In the genomic region with DNA sequence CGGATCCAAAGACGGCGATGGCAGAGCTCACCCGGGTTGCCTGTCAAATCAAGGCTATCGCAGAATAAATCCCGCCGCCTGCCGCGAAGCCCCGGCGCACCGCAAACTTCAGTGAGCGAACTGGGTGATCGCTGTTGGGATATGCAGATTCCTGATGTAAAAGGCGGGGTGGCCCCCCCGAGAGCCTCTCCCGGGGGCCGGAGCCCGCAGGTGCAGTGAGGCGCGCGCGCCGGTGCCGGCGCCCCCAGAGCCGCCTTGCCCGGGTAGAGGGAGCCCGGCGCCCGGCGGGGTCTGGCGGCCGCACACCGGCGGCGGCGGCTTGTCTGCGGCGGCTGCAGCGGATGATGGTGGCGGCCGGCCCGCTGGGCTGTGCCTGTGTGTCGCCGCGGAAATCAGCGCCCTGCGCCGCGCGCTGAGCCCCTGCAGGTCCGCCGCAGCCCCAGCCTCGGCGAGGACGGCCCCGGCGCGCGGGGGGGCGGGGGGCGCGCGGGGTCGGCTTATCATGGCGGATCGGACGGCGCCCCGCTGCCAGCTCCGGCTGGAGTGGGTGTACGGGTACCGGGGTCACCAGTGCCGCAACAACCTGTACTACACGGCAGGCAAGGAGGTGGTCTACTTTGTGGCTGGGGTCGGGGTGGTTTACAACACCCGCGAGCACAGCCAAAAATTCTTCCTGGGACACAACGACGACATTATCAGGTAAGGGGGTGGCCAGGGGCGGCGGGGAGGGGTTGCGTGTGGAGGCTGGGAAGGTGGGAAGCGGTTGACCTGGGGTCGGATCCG, we compare ENCODE assay signal across 8 cellular contexts. TPM values are rescaled to one million over a fixed set of nuclear protein-coding genes. Genes with fewer than 3 reads are reported as not detected.
DNase-seq lines count a peak whose midpoint lies in the region; ATAC-seq, FAIRE-seq and TF ChIP-seq lines count a peak whose summit lies in the region.

No MANE protein-coding gene starts in this region.

- no peaks in the 10 kb centered on the region for H4K20me1 ChIP-seq in endothelial cell of umbilical vein (replicated peaks; ENCODE audit: control insufficient read depth, extremely low read depth, insufficient read depth, low read length)

- FAIRE-seq in endothelial cell of umbilical vein (lab: Jason Lieb, UNC) = no peak

- peak overlapping the region; percentile 83 for H3K4me2 ChIP-seq in endothelial cell of umbilical vein (ENCODE audit: insufficient read depth, low read length)

- peaks cover 32 to 79% (median 46%) of the 10 kb centered on the region in 5 donors for H3K27me3 Mint-ChIP-seq in naive thymus-derived CD4-positive, alpha-beta T cell

- POLR2A ChIA-PET in endothelial cell of umbilical vein (lab: Charles Lee) = no interaction called here
- POLR2A ChIA-PET in naive thymus-derived CD4-positive, alpha-beta T cell (lab: Charles Lee) = no interaction called here

- CTCF ChIA-PET in endothelial cell of umbilical vein (lab: Charles Lee) = interaction anchor here (1.1 to 3.3 kb wide), 2 partner anchors 60 to 113 kb away, joined by 3 to 48 read pairs; no protein-coding TSS in a partner anchor
- CTCF ChIA-PET in naive thymus-derived CD4-positive, alpha-beta T cell (lab: Charles Lee) = no interaction called here

- H2AFZ ChIP-seq in endothelial cell of umbilical vein (ENCODE audit: low read depth, low read length) = peak overlapping the region; percentile 93

- TF ChIP-seq POLR2A in endothelial cell of umbilical vein (IDR thresholded peaks at IDR 0.05; ENCODE audit: low read depth, low read length) = no peak

- H3K4me3 ChIP-seq in WI38 (ENCODE audit: low read depth, low read length) = peak overlapping the region; percentile 75
- peak overlapping the region; percentile 40 to 85 (median 80) for H3K4me3 ChIP-seq in endothelial cell of umbilical vein (replicated peaks in 1 of 3; ENCODE audit: insufficient read depth in 1 of 3, low read depth in 1 of 3, low read length in 3 of 3)
- peak overlapping the region; percentile 77 for H3K4me3 ChIP-seq in naive thymus-derived CD4-positive, alpha-beta T cell (ENCODE audit: low read length)

- no TSS peak for BruUV-seq in endothelial cell of umbilical vein (replicated peaks; lab: Mats Ljungman, UMichigan)

- no peaks in the 10 kb centered on the region for H3K9me3 Mint-ChIP-seq in naive thymus-derived CD4-positive, alpha-beta T cell

- intact Hi-C loops in endothelial cell of umbilical vein (cut with micrococcal nuclease) = loop anchor here (1.0 to 10.0 kb wide), 4 partner anchors 114 to 607 kb away; partner anchors contain the start of gene ACYP2
- intact Hi-C loops in naive thymus-derived CD4-positive, alpha-beta T cell (cut with micrococcal nuclease) = loop anchor here (1.0 to 10.0 kb wide), 10 partner anchors 57 to 968 kb away; partner anchors contain the start of genes CCDC88A (in 1 of the 2) and PNPT1 (in 1 of the 2)

- peaks cover 28% of the 10 kb centered on the region for H3K4me1 ChIP-seq in endothelial cell of umbilical vein (ENCODE audit: control insufficient read depth, extremely low read depth, insufficient read depth, low read length)
- peaks cover 0 to 6% of the 10 kb centered on the region in 2 donors for H3K4me1 ChIP-seq in naive thymus-derived CD4-positive, alpha-beta T cell (ENCODE audit: control insufficient read depth in 2 of 2, insufficient read depth in 2 of 2, low read length in 2 of 2)

- H3K27me3 ChIP-seq in endothelial cell of umbilical vein (ENCODE audit: control insufficient read depth in 2 of 2, insufficient read depth in 2 of 2, low read length in 2 of 2) = peaks cover 6 to 11% of the 10 kb centered on the region in 2 experiments
- peaks cover 0 to 5% of the 10 kb centered on the region in 2 donors for H3K27me3 ChIP-seq in naive thymus-derived CD4-positive, alpha-beta T cell (ENCODE audit: control insufficient read depth in 2 of 2, insufficient read depth in 2 of 2, low read length in 2 of 2)

- ATAC-seq in naive thymus-derived CD4-positive, alpha-beta T cell = no peak
- ATAC-seq in GM21528 (IDR thresholded peaks at IDR 0.05; ENCODE audit: low FRiP score, unreplicated experiment) = no peak
- ATAC-seq in GM18519 (IDR thresholded peaks at IDR 0.05; ENCODE audit: low FRiP score, unreplicated experiment) = no peak

- peak overlapping the region; percentile 69 for H3K9ac ChIP-seq in endothelial cell of umbilical vein (replicated peaks; ENCODE audit: extremely low read depth, insufficient read depth, low read length)

- dilution Hi-C loops in endothelial cell of umbilical vein (cut with MboI; ENCODE audit: extremely low pct_ligation_motif_present, low sequenced_read_pairs) = no loop called here

- no peak overlapping the region for H3K27ac ChIP-seq in endothelial cell of umbilical vein (ENCODE audit: insufficient read depth, low read depth, low read length)
- H3K27ac ChIP-seq in naive thymus-derived CD4-positive, alpha-beta T cell (ENCODE audit: low read depth, low read length) = no peak overlapping the region

- H3K9me3 ChIP-seq in endothelial cell of umbilical vein (replicated peaks; ENCODE audit: control insufficient read depth, insufficient read depth, low read length) = no peaks in the 10 kb centered on the region
- H3K9me3 ChIP-seq in naive thymus-derived CD4-positive, alpha-beta T cell (ENCODE audit: control insufficient read depth in 2 of 3, low read length in 3 of 3) = no peaks in the 10 kb centered on the region

- H3K4me3 Mint-ChIP-seq in naive thymus-derived CD4-positive, alpha-beta T cell = peak overlapping the region; percentile 87 to 97 (median 92)

- no peaks in the 10 kb centered on the region for H3K36me3 Mint-ChIP-seq in naive thymus-derived CD4-positive, alpha-beta T cell

- peak overlapping the region in 5 of 9 donors; percentile 25 to 81 (median 47) for H3K27ac Mint-ChIP-seq in naive thymus-derived CD4-positive, alpha-beta T cell

- DNase-seq in COR-L47 (lab: John Stamatoyannopoulos, UW) (peak; percentile 15), HT-29 (ENCODE audit: low spot score) (peak; percentile 8), endothelial cell of umbilical vein (ENCODE audit: low read depth, low spot score) (no peak), SIG-M5 treated with dmso at 0.1 percent for 504 hours (lab: John Stamatoyannopoulos, UW; ENCODE audit: unreplicated experiment) (no peak)
- peak in 7 of 9 donors; percentile 24 to 48 (median 32) for DNase-seq in naive thymus-derived CD4-positive, alpha-beta T cell

- no peaks in the 10 kb centered on the region for H3K9me1 ChIP-seq in endothelial cell of umbilical vein (replicated peaks; ENCODE audit: control insufficient read depth, extremely low read depth, insufficient read depth, low read length)

- no peak for TF ChIP-seq CTCF in WI38 (IDR thresholded peaks at IDR 0.05; ENCODE audit: low read depth, low read length)
- TF ChIP-seq CTCF in endothelial cell of umbilical vein (IDR thresholded peaks at IDR 0.05; ENCODE audit: extremely low read depth in 1 of 2, insufficient read depth in 1 of 2, low read depth in 1 of 2, low read length in 2 of 2) = no peak

- H3K36me3 ChIP-seq in endothelial cell of umbilical vein (ENCODE audit: control insufficient read depth in 2 of 2, extremely low read depth in 1 of 2, insufficient read depth in 2 of 2, low read length in 2 of 2) = no peaks in the 10 kb centered on the region
- no peaks in the 10 kb centered on the region for H3K36me3 ChIP-seq in naive thymus-derived CD4-positive, alpha-beta T cell (ENCODE audit: control insufficient read depth in 2 of 3, insufficient read depth in 3 of 3, low read length in 3 of 3)

- H3K4me1 Mint-ChIP-seq in naive thymus-derived CD4-positive, alpha-beta T cell = peaks cover 10 to 20% (median 12%) of the 10 kb centered on the region in 7 donors

- H3K79me2 ChIP-seq in endothelial cell of umbilical vein (ENCODE audit: control insufficient read depth, insufficient read depth, low read length) = no peaks in the 10 kb centered on the region

TF ChIP-seq in endothelial cell of umbilical vein, 7 proteins besides CTCF, POLR2A, EP300 and RAD21:
- no peak for TF ChIP-seq JUN (IDR thresholded peaks at IDR 0.05; ENCODE audit: borderline replicate concordance, insufficient read depth, insufficient read length, low read depth)
- no peak for TF ChIP-seq MYC (IDR thresholded peaks at IDR 0.05; ENCODE audit: low read depth, low read length)
- peak; percentile 22 for TF ChIP-seq EZH2 (IDR thresholded peaks at IDR 0.05; ENCODE audit: borderline replicate concordance, low read depth, low read length, severe bottlenecking)
- TF ChIP-seq GATA2 (IDR thresholded peaks at IDR 0.05; ENCODE audit: insufficient read depth, insufficient read length, low read depth, low read length) = no peak

RNA-seq across cellular contexts. Expression of gene EML6, which starts 1.3 kb away (rescaled TPM):
- 3.0 and 3.1 TPM in 2 replicates for total RNA-seq in HT-29 (2014; rRNA removed; shearing (Covaris generic))
- 1.3 and 2.1 TPM in 2 replicates for total RNA-seq in endothelial cell of umbilical vein
- 0.79 and 0.80 TPM in 2 replicates for polyA plus RNA-seq in endothelial cell of umbilical vein
- polyA plus RNA-seq in endothelial cell of umbilical vein (2011; cell fraction: cytosol; rRNA removed) = 0.35 and 0.79 TPM in 2 replicates
- 1.7 and 3.3 TPM in 2 replicates for polyA plus RNA-seq in endothelial cell of umbilical vein (2011; cell fraction: nucleus; rRNA removed)
- polyA plus RNA-seq in endothelial cell of umbilical vein (2012) = 0.54 and 0.67 TPM in 2 replicates
- 2.7 and 3.1 TPM in 2 replicates for polyA minus RNA-seq in endothelial cell of umbilical vein
- polyA minus RNA-seq in endothelial cell of umbilical vein (2011; cell fraction: cytosol; rRNA and poly(A)+ RNA removed) = 2.6 TPM
- polyA minus RNA-seq in endothelial cell of umbilical vein (2011; cell fraction: nucleus; rRNA and poly(A)+ RNA removed) = 0.77 and 4.0 TPM in 2 replicates
- 1 to 10 TPM in 3 of 5 experiments, under 1 TPM in 2; 0.32 to 2.5 (median 1.5) TPM for total RNA-seq in naive thymus-derived CD4-positive, alpha-beta T cell
- polyA plus RNA-seq in naive thymus-derived CD4-positive, alpha-beta T cell = not detected

Comparison
In these comparisons a context has a peak if more than half of its experiments do, and no peak if none do; other contexts are left out.
1. DNase-seq: peak in COR-L47 (single experiment), HT-29 (single experiment) and naive thymus-derived CD4-positive, alpha-beta T cell (7 of 9); none in endothelial cell of umbilical vein (single experiment) and SIG-M5 treated with dmso at 0.1 percent for 504 hours (single experiment).
2. Peak in every context shown above with its lines, with median percentiles within 50 percentile points of each other: H3K4me3 ChIP-seq.